ENCODE assay signal across 1 cellular context in genomic region chr4:107034982-107035710, GRCh38.
TF ChIP-seq lines count a peak whose summit lies in the region.

No MANE protein-coding gene starts in this region.

TF ChIP-seq in HEK293, 187 proteins besides CTCF, POLR2A, EP300 and RAD21 (continued from another document):
- TF ChIP-seq ZNF426 (tag by site-specific recombination; IDR thresholded peaks at IDR 0.05) (no peak), ZFP37 (tag by site-specific recombination; IDR thresholded peaks at IDR 0.05) (no peak), ZNF133 (tag by site-specific recombination; IDR thresholded peaks at IDR 0.05) (no peak), ZNF239 (tag by site-specific recombination; IDR thresholded peaks at IDR 0.05) (no peak), REST (tag by site-specific recombination; IDR thresholded peaks at IDR 0.05) (peak; percentile 68), GLIS2 (tag by site-specific recombination; IDR thresholded peaks at IDR 0.05) (no peak), SP3 (tag by site-specific recombination; IDR thresholded peaks at IDR 0.05) (no peak), ZNF791 (tag by site-specific recombination; IDR thresholded peaks at IDR 0.05) (no peak), ZFP69B (tag by site-specific recombination; IDR thresholded peaks at IDR 0.05) (no peak), ZSCAN16 (tag by site-specific recombination; IDR thresholded peaks at IDR 0.05) (no peak), ZNF639 (tag by site-specific recombination; IDR thresholded peaks at IDR 0.05) (no peak), ZBTB48 (tag by site-specific recombination; IDR thresholded peaks at IDR 0.05) (no peak), YY2 (tag by site-specific recombination; IDR thresholded peaks at IDR 0.05) (no peak), ZIC2 (tag by site-specific recombination; IDR thresholded peaks at IDR 0.05) (no peak), ZNF114 (tag by site-specific recombination; IDR thresholded peaks at IDR 0.05) (no peak)
TF ChIP-seq in HEK293: peak in this region for 4.
